8 cellular contexts compared by ENCODE assay signal in the genomic region with DNA sequence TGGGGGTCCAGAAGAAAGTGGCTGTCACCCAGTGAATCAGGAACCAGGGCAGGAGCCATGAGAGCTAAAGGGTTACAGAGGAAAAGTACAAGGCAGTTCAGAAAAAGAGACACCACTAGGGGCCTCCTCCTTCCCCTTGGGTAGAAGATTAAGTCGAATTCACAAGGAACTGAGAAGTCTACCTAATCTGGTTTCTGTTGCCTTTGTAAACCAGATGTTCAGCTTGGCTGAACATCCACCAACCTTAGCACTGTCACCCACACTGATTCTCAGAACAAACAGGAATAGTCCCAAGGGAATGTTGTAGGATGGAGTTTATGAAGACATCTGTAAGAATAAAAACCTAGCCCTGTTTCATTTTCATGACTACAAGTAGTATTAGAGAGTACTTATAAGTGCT.
A peak's percentile ranks its signal among the peaks of the same experiment; 100 is the strongest.
DNase-seq lines count a peak whose midpoint lies in the region; ATAC-seq and TF ChIP-seq lines count a peak whose summit lies in the region.

No MANE protein-coding gene starts in this region.

- ATAC-seq in HG02763 (IDR thresholded peaks at IDR 0.05; ENCODE audit: unreplicated experiment) (peak; percentile 98), omental fat pad (ENCODE audit: low FRiP score) (no peak)
- ATAC-seq in stimulated activated effector memory CD8-positive, alpha-beta T cell treated with anti-CD3 and anti-CD28 coated beads, Interleukin-12 subunit alpha, Interleukin-12 subunit beta, amount 100 ng/mL, for 72 hours = no peak

- DNase-seq in NCI-H2171 treated with DMSO at 0.1 percent for 48 hours (lab: John Stamatoyannopoulos, UW) (peak; percentile 45), NCI-H2171 (lab: John Stamatoyannopoulos, UW) (no peak), NAMALWA (ENCODE audit: low spot score) (peak; percentile 66), omental fat pad (ENCODE audit: low spot score) (no peak), dedifferentiated amniotic fluid mesenchymal stem cell (ENCODE audit: extremely low spot score) (no peak), NCI-H1105 treated with DMSO at 0.1 percent for 48 hours (lab: John Stamatoyannopoulos, UW) (no peak)
- DNase-seq in stimulated activated effector memory CD8-positive, alpha-beta T cell treated with anti-CD3 and anti-CD28 coated beads, Interleukin-12 subunit alpha, Interleukin-12 subunit beta, amount 100 ng/mL, for 72 hours (ENCODE audit: low spot score in 2 of 2) = no peak

- no peak for TF ChIP-seq CTCF in omental fat pad (IDR thresholded peaks at IDR 0.05)

- peak overlapping the region; percentile 13 for H3K27ac Mint-ChIP-seq in stimulated activated effector memory CD8-positive, alpha-beta T cell treated with anti-CD3 and anti-CD28 coated beads, Interleukin-12 subunit alpha, Interleukin-12 subunit beta, amount 100 ng/mL, for 72 hours

- peaks cover 6% of the 10 kb centered on the region for H3K4me1 Mint-ChIP-seq in stimulated activated effector memory CD8-positive, alpha-beta T cell treated with anti-CD3 and anti-CD28 coated beads, Interleukin-12 subunit alpha, Interleukin-12 subunit beta, amount 100 ng/mL, for 72 hours

- no peak overlapping the region for H3K4me3 Mint-ChIP-seq in stimulated activated effector memory CD8-positive, alpha-beta T cell treated with anti-CD3 and anti-CD28 coated beads, Interleukin-12 subunit alpha, Interleukin-12 subunit beta, amount 100 ng/mL, for 72 hours

- no peaks in the 10 kb centered on the region for H3K9me3 Mint-ChIP-seq in stimulated activated effector memory CD8-positive, alpha-beta T cell treated with anti-CD3 and anti-CD28 coated beads, Interleukin-12 subunit alpha, Interleukin-12 subunit beta, amount 100 ng/mL, for 72 hours

- no peaks in the 10 kb centered on the region for H3K36me3 Mint-ChIP-seq in stimulated activated effector memory CD8-positive, alpha-beta T cell treated with anti-CD3 and anti-CD28 coated beads, Interleukin-12 subunit alpha, Interleukin-12 subunit beta, amount 100 ng/mL, for 72 hours

Comparison
In these comparisons a context has a peak if more than half of its experiments do, and no peak if none do; other contexts are left out.
1. DNase-seq: peak in NCI-H2171 treated with DMSO at 0.1 percent for 48 hours (single experiment) and NAMALWA (single experiment); none in NCI-H2171 (single experiment), stimulated activated effector memory CD8-positive, alpha-beta T cell treated with anti-CD3 and anti-CD28 coated beads, Interleukin-12 subunit alpha, Interleukin-12 subunit beta, amount 100 ng/mL, for 72 hours (0 of 2), omental fat pad (single experiment), dedifferentiated amniotic fluid mesenchymal stem cell (single experiment) and NCI-H1105 treated with DMSO at 0.1 percent for 48 hours (single experiment).